Comparison of ENCODE assay signal across 9 cellular contexts in genomic region chr1:24743404-24744211, GRCh38. TPM values are rescaled to one million over a fixed set of nuclear protein-coding genes. Genes with fewer than 3 reads are reported as not detected.
DNase-seq lines count a peak whose midpoint lies in the region; ATAC-seq, FAIRE-seq and TF ChIP-seq lines count a peak whose summit lies in the region.
"Had no signal": no experiment of that assay in that cellular context is flagged by ENCODE, and none has a peak within 500 bp of the region (broad histone marks: within the 10 kb centered on the region; RNA-seq: fewer than 3 reads in every experiment).

No MANE protein-coding gene starts in this region.

- no peaks in the 10 kb centered on the region for H4K20me1 ChIP-seq in SU-DHL-6 (ENCODE audit: low read depth, low read length)

- H3K9me2 ChIP-seq in SU-DHL-6 (replicated peaks; ENCODE audit: insufficient read depth, low read length), result no peaks in the 10 kb centered on the region

- peaks cover 28% of the 10 kb centered on the region for H3K79me2 ChIP-seq in SU-DHL-6 (ENCODE audit: insufficient read depth, low read length)

- no peak overlapping the region for H3K27ac Mint-ChIP-seq in activated CD4-positive, alpha-beta memory T cell treated with anti-CD3 and anti-CD28 coated beads, Interleukin-2, amount 10 ng/mL, durations not matched to agents 7 days and 5 days
- no peak overlapping the region for H3K27ac Mint-ChIP-seq in activated CD4-positive, alpha-beta memory T cell treated with anti-CD3 and anti-CD28 coated beads for 36 hours

- H3K27ac ChIP-seq in SU-DHL-6 (ENCODE audit: low read depth, low read length) (peak overlapping the region; percentile 35), small intestine (ENCODE audit: low read depth in 1 of 2, low read length in 1 of 2) (peak overlapping the region in 1 of 2 donors; percentile 80)

- H3K27me3 ChIP-seq in SU-DHL-6 (ENCODE audit: low read length) (no peaks in the 10 kb centered on the region), small intestine (ENCODE audit: control insufficient read depth in 2 of 2, insufficient read depth in 2 of 2, low read length in 2 of 2) (no peaks in the 10 kb centered on the region)

- no peak for FAIRE-seq in small intestine (lab: Jason Lieb, UNC)
- FAIRE-seq: G401.6 had no signal

- DNase-seq in activated CD4-positive, alpha-beta memory T cell treated with anti-CD3 and anti-CD28 coated beads, Interleukin-2, amount 10 ng/mL, durations not matched to agents 7 days and 5 days, result no peak
- no peak for DNase-seq in activated CD4-positive, alpha-beta memory T cell treated with anti-CD3 and anti-CD28 coated beads for 36 hours
- DNase-seq in foreskin melanocyte, result peak; percentile 94
- DNase-seq in small intestine, result peak; percentile 55

- H3K36me3 Mint-ChIP-seq in activated CD4-positive, alpha-beta memory T cell treated with anti-CD3 and anti-CD28 coated beads, Interleukin-2, amount 10 ng/mL, durations not matched to agents 7 days and 5 days (ENCODE audit: low read depth), result no peaks in the 10 kb centered on the region
- no peaks in the 10 kb centered on the region for H3K36me3 Mint-ChIP-seq in activated CD4-positive, alpha-beta memory T cell treated with anti-CD3 and anti-CD28 coated beads for 36 hours

- no peaks in the 10 kb centered on the region for H3K9me3 Mint-ChIP-seq in activated CD4-positive, alpha-beta memory T cell treated with anti-CD3 and anti-CD28 coated beads, Interleukin-2, amount 10 ng/mL, durations not matched to agents 7 days and 5 days
- no peaks in the 10 kb centered on the region for H3K9me3 Mint-ChIP-seq in activated CD4-positive, alpha-beta memory T cell treated with anti-CD3 and anti-CD28 coated beads for 36 hours

- POLR2A ChIA-PET in activated CD4-positive, alpha-beta memory T cell treated with anti-CD3 and anti-CD28 coated beads, Interleukin-2, amount 10 ng/mL, durations not matched to agents 7 days and 5 days (lab: Charles Lee), result interaction anchor here (2.4 kb wide), 1 partner anchor 8 kb away, joined by 7 read pairs; no protein-coding TSS in a partner anchor
- POLR2A ChIA-PET in activated CD4-positive, alpha-beta memory T cell treated with anti-CD3 and anti-CD28 coated beads for 36 hours (lab: Charles Lee), result no interaction called here

- peaks cover 34% of the 10 kb centered on the region for H3F3A ChIP-seq in SU-DHL-6 (ENCODE audit: insufficient read depth)

- H3K4me3 Mint-ChIP-seq in activated CD4-positive, alpha-beta memory T cell treated with anti-CD3 and anti-CD28 coated beads, Interleukin-2, amount 10 ng/mL, durations not matched to agents 7 days and 5 days, result peak overlapping the region; percentile 47
- H3K4me3 Mint-ChIP-seq in activated CD4-positive, alpha-beta memory T cell treated with anti-CD3 and anti-CD28 coated beads for 36 hours, result no peak overlapping the region

- peak overlapping the region; percentile 33 for H3K9ac ChIP-seq in SU-DHL-6 (ENCODE audit: low read length)

- H3K36me3 ChIP-seq in SU-DHL-6 (ENCODE audit: low read length) (peaks cover 6% of the 10 kb centered on the region), small intestine (ENCODE audit: control insufficient read depth in 2 of 2, insufficient read depth in 2 of 2, low read length in 2 of 2) (no peaks in the 10 kb centered on the region)

- H3K9me3 ChIP-seq in SU-DHL-6 (ENCODE audit: insufficient read depth, low read length), result no peaks in the 10 kb centered on the region
- no peaks in the 10 kb centered on the region for H3K9me3 ChIP-seq in small intestine (ENCODE audit: control insufficient read depth, low read depth)

- peak overlapping the region; percentile 54 for H3K4me2 ChIP-seq in SU-DHL-6 (ENCODE audit: low read depth, low read length, poor library complexity, severe bottlenecking)

- H3K27me3 Mint-ChIP-seq in activated CD4-positive, alpha-beta memory T cell treated with anti-CD3 and anti-CD28 coated beads, Interleukin-2, amount 10 ng/mL, durations not matched to agents 7 days and 5 days, result peaks cover 12% of the 10 kb centered on the region
- H3K27me3 Mint-ChIP-seq in activated CD4-positive, alpha-beta memory T cell treated with anti-CD3 and anti-CD28 coated beads for 36 hours, result no peaks in the 10 kb centered on the region

- H3K4me3 ChIP-seq in SU-DHL-6 (ENCODE audit: insufficient read depth, low read length, poor library complexity, severe bottlenecking) (peak overlapping the region; percentile 19), small intestine (ENCODE audit: low read depth in 1 of 2, low read length in 2 of 2) (no peak overlapping the region)

- H2AFZ ChIP-seq in SU-DHL-6 (ENCODE audit: low read depth, low read length, severe bottlenecking), result peak overlapping the region; percentile 52

- no peak for ATAC-seq in GM19455 (IDR thresholded peaks at IDR 0.05; ENCODE audit: unreplicated experiment)
- no peak for ATAC-seq in HG02571 (IDR thresholded peaks at IDR 0.05; ENCODE audit: unreplicated experiment)
- no peak for ATAC-seq in HG03469 (IDR thresholded peaks at IDR 0.05; ENCODE audit: unreplicated experiment)

- TF ChIP-seq CTCF in SU-DHL-6 (IDR thresholded peaks at IDR 0.05; ENCODE audit: insufficient read depth, low read length, poor library complexity, severe bottlenecking), result no peak

- WGBS in small intestine, 3 donors, result 37 to 67% (median 49%) methylated on average over 10 of the region's 10 CpGs

- H3K4me1 Mint-ChIP-seq in activated CD4-positive, alpha-beta memory T cell treated with anti-CD3 and anti-CD28 coated beads, Interleukin-2, amount 10 ng/mL, durations not matched to agents 7 days and 5 days, result peaks cover 46% of the 10 kb centered on the region
- H3K4me1 Mint-ChIP-seq in activated CD4-positive, alpha-beta memory T cell treated with anti-CD3 and anti-CD28 coated beads for 36 hours (ENCODE audit: low read depth), result peaks cover 32% of the 10 kb centered on the region

- intact Hi-C loops in activated CD4-positive, alpha-beta memory T cell treated with anti-CD3 and anti-CD28 coated beads for 36 hours (cut with micrococcal nuclease), result loop anchor here (2.0 to 10.0 kb wide), 4 partner anchors 49 to 261 kb away; partner anchors contain the start of gene SRRM1

- peaks cover 2 to 6% of the 10 kb centered on the region in 2 donors for H3K4me1 ChIP-seq in small intestine (ENCODE audit: control insufficient read depth in 2 of 2, insufficient read depth in 1 of 2, low read depth in 1 of 2, low read length in 1 of 2)

- CTCF ChIA-PET in activated CD4-positive, alpha-beta memory T cell treated with anti-CD3 and anti-CD28 coated beads, Interleukin-2, amount 10 ng/mL, durations not matched to agents 7 days and 5 days (lab: Charles Lee), result interaction anchor here (0.5 to 2.3 kb wide), 5 partner anchors 21 to 168 kb away, joined by 3 to 11 read pairs (median 5); no protein-coding TSS in a partner anchor
- CTCF ChIA-PET in activated CD4-positive, alpha-beta memory T cell treated with anti-CD3 and anti-CD28 coated beads for 36 hours (lab: Charles Lee), result interaction anchor here (1.0 kb wide), 1 partner anchor 13 kb away, joined by 3 read pairs; no protein-coding TSS in a partner anchor

RNA-seq across cellular contexts. Expression of gene CLIC4, which starts 1.6 kb away (rescaled TPM):
- 10 to 100 TPM; 28.9 to 30.6 TPM for total RNA-seq in activated CD4-positive, alpha-beta memory T cell treated with anti-CD3 and anti-CD28 coated beads, Interleukin-2, amount 10 ng/mL, durations not matched to agents 7 days and 5 days
- 10 to 100 TPM; 25.5 to 26.3 TPM for total RNA-seq in activated CD4-positive, alpha-beta memory T cell treated with anti-CD3 and anti-CD28 coated beads for 36 hours
- polyA plus RNA-seq in small intestine, result 10 to 100 TPM in 2 of 3 donors, 1 to 10 TPM in 1; 2.0 to 47.4 (median 13.2) TPM

Comparison
In these comparisons a context has a peak if more than half of its experiments do, and no peak if none do; other contexts are left out.
1. DNase-seq: peak in foreskin melanocyte (single experiment) and small intestine (single experiment); none in activated CD4-positive, alpha-beta memory T cell treated with anti-CD3 and anti-CD28 coated beads, Interleukin-2, amount 10 ng/mL, durations not matched to agents 7 days and 5 days (single experiment) and activated CD4-positive, alpha-beta memory T cell treated with anti-CD3 and anti-CD28 coated beads for 36 hours (single experiment).